16 cellular contexts compared by ENCODE assay signal in the genomic region with DNA sequence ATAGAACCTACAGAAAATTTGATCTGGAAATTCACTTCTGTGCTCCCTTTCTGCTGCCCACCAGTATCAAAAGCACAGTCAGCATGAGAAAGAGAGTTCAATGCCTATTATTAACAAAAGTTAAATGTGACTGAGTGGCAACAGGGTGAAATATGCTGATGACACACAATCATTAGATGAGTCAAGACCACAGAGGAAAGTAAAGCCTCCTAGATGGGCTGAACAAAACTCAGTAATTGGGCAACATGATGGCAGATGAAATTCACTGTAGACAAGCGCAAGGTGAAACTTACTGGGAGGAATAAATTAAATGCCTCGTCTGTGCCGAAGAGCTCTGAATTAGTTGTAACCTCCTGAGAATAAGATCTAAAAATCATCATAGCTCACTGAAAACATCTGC.
"Had no signal": no experiment of that assay in that cellular context is flagged by ENCODE, and none has a peak within 500 bp of the region (broad histone marks: within the 10 kb centered on the region; RNA-seq: fewer than 3 reads in every experiment).

No MANE protein-coding gene starts in this region.

- H3K4me1 ChIP-seq: ascending aorta, gastrocnemius medialis, left ventricle myocardium inferior, right atrium auricular region, tibial artery had no signal

- H3K9me3 ChIP-seq: ascending aorta, gastrocnemius medialis, tibial artery had no signal

- H3K27ac ChIP-seq: ascending aorta, gastrocnemius medialis, left ventricle myocardium inferior, right atrium auricular region, tibial artery had no signal

- H3K36me3 ChIP-seq: ascending aorta, gastrocnemius medialis, left ventricle myocardium inferior, right atrium auricular region, tibial artery had no signal

- H3K4me3 ChIP-seq: ascending aorta, gastrocnemius medialis, left ventricle myocardium inferior, right atrium auricular region, tibial artery had no signal

- DNase-seq: activated CD4-positive, alpha-beta T cell treated with anti-CD3 and anti-CD28 coated beads for 36 hours; activated CD4-positive, alpha-beta T cell treated with anti-CD3 and anti-CD28 coated beads, Interleukin-2, amount 50 U/mL, for 48 hours; activated gamma-delta T cell; cerebellar nuclear complex; cortex of kidney; effector CD4-positive, alpha-beta T cell; gastrocnemius medialis; left ventricle myocardium inferior; nephron progenitor cell; occipital lobe; posterior cingulate gyrus; stimulated activated naive CD8-positive, alpha-beta T cell treated with anti-CD3 and anti-CD28 coated beads, Interleukin-15, Interleukin-2, amounts not matched to agents 100 U/mL and 50 U/mL, for 24 hours; substantia nigra; tibial artery had no signal

- H3K27me3 ChIP-seq: ascending aorta, gastrocnemius medialis, right atrium auricular region, tibial artery had no signal
